In the genomic region with DNA sequence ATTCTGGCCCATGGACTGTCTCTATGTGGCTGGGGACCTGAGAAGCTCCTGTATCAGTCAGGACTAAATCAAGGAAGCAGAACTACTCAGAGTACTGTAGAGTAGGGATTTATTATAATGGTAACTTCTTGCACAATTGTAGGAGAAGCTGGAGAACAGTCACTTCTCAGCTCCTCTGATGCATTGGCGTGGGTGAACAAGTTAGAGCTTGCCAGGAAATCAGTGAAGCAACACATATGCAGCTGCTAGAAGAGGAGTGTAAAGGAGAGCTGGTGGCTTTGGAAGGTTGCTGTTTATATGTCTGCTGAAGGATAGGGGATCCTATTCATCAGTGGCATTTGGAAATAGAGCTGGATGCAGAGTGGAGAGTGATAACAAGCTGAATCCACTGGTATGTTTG, we compare ENCODE assay signal across 11 cellular contexts.
DNase-seq lines count a peak whose midpoint lies in the region; TF ChIP-seq lines count a peak whose summit lies in the region.
"Had no signal": no experiment of that assay in that cellular context is flagged by ENCODE, and none has a peak within 500 bp of the region (broad histone marks: within the 10 kb centered on the region; RNA-seq: fewer than 3 reads in every experiment).

No MANE protein-coding gene starts in this region.

- H3K27me3 ChIP-seq in osteoblast (ENCODE audit: insufficient read depth, low read length) (no peaks in the 10 kb centered on the region), adrenal gland (no peaks in the 10 kb centered on the region)
- H3K27me3 ChIP-seq: cardiac muscle cell had no signal

- peaks cover 6% of the 10 kb centered on the region for H3K9me3 ChIP-seq in osteoblast (ENCODE audit: low read depth, low read length)
- no peaks in the 10 kb centered on the region for H3K9me3 ChIP-seq in adrenal gland (replicated peaks in 1 of 3)

- no peak overlapping the region for H2AFZ ChIP-seq in osteoblast (ENCODE audit: low read length)

- DNase-seq in DMS 273 treated with DMSO at 0.1 percent for 48 hours (lab: John Stamatoyannopoulos, UW) (peak; percentile 70), NCI-H2171 treated with DMSO at 0.1 percent for 48 hours (lab: John Stamatoyannopoulos, UW) (peak; percentile 91), epithelial cell of prostate (ENCODE audit: low read depth, low spot score) (peak; percentile 86), osteoblast (ENCODE audit: insufficient read length, low spot score, missing footprints) (peak; percentile 21), CD1c-positive myeloid dendritic cell (ENCODE audit: extremely low spot score) (no peak), adrenal gland (no peak), T-helper 9 cell (no peak), T-helper 1 cell (no peak)
- DNase-seq: DND-41, trophoblast cell had no signal

- intact Hi-C loops in adrenal gland (cut with DNase I) = no loop called here

- no peak for TF ChIP-seq CTCF in osteoblast (IDR thresholded peaks at IDR 0.05; ENCODE audit: extremely low read depth, low read depth, low read length)
- no peak for TF ChIP-seq CTCF in adrenal gland (IDR thresholded peaks at IDR 0.05)

- H3K4me1 ChIP-seq in osteoblast (ENCODE audit: insufficient read depth, low read length) (peaks cover 7% of the 10 kb centered on the region), adrenal gland (replicated peaks in 1 of 2) (no peaks in the 10 kb centered on the region)

- no peaks in the 10 kb centered on the region for H4K20me1 ChIP-seq in osteoblast (ENCODE audit: insufficient read depth, low read length)

- H3K27ac ChIP-seq in epithelial cell of prostate (no peak overlapping the region), osteoblast (ENCODE audit: low read depth, low read length) (no peak overlapping the region), adrenal gland (no peak overlapping the region)
- H3K27ac ChIP-seq: cardiac muscle cell had no signal

- H3K79me2 ChIP-seq in osteoblast (ENCODE audit: insufficient read depth, low read length) = no peaks in the 10 kb centered on the region

- no peak overlapping the region for H3K4me2 ChIP-seq in osteoblast (ENCODE audit: insufficient read depth, low read length)

- no peak overlapping the region for H3K4me3 ChIP-seq in osteoblast (ENCODE audit: insufficient read depth, low read length)
- no peak overlapping the region for H3K4me3 ChIP-seq in adrenal gland
- H3K4me3 ChIP-seq: cardiac muscle cell had no signal

- WGBS in adrenal gland, 4 donors = 46 to 73% (median 57%) methylated on average over 1 of the region's 1 CpG

- no peaks in the 10 kb centered on the region for H3K36me3 ChIP-seq in osteoblast (ENCODE audit: insufficient read depth, low read length)
- no peaks in the 10 kb centered on the region for H3K36me3 ChIP-seq in adrenal gland (replicated peaks in 1 of 2)
- H3K36me3 ChIP-seq: cardiac muscle cell had no signal

- no peak for TF ChIP-seq POLR2A in adrenal gland (IDR thresholded peaks at IDR 0.05)

Comparison
In these comparisons a context has a peak if more than half of its experiments do, and no peak if none do; other contexts are left out.
1. DNase-seq: peak in DMS 273 treated with DMSO at 0.1 percent for 48 hours (single experiment), NCI-H2171 treated with DMSO at 0.1 percent for 48 hours (single experiment), epithelial cell of prostate (single experiment) and osteoblast (single experiment); none in CD1c-positive myeloid dendritic cell (single experiment), adrenal gland (0 of 7), T-helper 9 cell (single experiment) and T-helper 1 cell (0 of 5).